Comparison of ENCODE assay signal across 19 cellular contexts in the genomic region with DNA sequence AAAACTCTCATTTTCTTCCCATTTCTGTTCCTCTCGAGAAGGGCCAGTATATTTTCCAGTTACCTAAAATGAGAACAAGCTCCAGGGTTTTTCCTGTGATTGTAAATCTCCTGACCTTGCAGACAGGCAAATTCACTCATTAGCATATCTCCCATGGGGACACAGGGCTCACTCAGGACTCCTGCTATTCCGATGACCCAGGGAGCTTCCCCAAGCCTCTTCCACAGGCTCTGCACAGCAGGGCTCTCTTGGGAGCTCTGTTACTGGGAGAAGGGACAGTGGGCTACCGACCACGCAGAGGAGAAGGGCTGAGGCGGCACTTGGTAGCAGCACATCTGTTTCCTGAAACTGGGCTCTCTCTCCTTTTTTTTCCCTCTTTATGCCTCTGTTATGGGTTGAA.
DNase-seq lines count a peak whose midpoint lies in the region; ATAC-seq and TF ChIP-seq lines count a peak whose summit lies in the region.
"Had no signal": no experiment of that assay in that cellular context is flagged by ENCODE, and none has a peak within 500 bp of the region (broad histone marks: within the 10 kb centered on the region; RNA-seq: fewer than 3 reads in every experiment).

No MANE protein-coding gene starts in this region.

- no peaks in the 10 kb centered on the region for H3K36me3 ChIP-seq in BE2C
- no peaks in the 10 kb centered on the region for H3K36me3 ChIP-seq in HEK293 (ENCODE audit: control insufficient read depth in 2 of 2, insufficient read depth in 1 of 2, low read length in 2 of 2)
- H3K36me3 ChIP-seq in neural progenitor cell = no peaks in the 10 kb centered on the region

- peaks cover 11% of the 10 kb centered on the region for H3K9me3 Mint-ChIP-seq in WTC11
- no peaks in the 10 kb centered on the region for H3K9me3 Mint-ChIP-seq in neural progenitor cell
- H3K9me3 Mint-ChIP-seq: CD4-positive, alpha-beta T cell had no signal

- H3K36me3 Mint-ChIP-seq in WTC11 (no peaks in the 10 kb centered on the region), neural progenitor cell (no peaks in the 10 kb centered on the region)
- H3K36me3 Mint-ChIP-seq: CD14-positive monocyte; CD8-positive, alpha-beta memory T cell had no signal

- H3K4me1 Mint-ChIP-seq in WTC11 = peaks cover 41% of the 10 kb centered on the region
- H3K4me1 Mint-ChIP-seq in neural progenitor cell = peaks cover 4% of the 10 kb centered on the region
- H3K4me1 Mint-ChIP-seq: B cell; CD14-positive monocyte; CD8-positive, alpha-beta memory T cell had no signal

- CTCF ChIA-PET in HEK293 (lab: Yijun Ruan, JAX) = interaction anchor here (0.7 kb wide), 1 partner anchor 221 kb away, joined by 4 read pairs; no protein-coding TSS in a partner anchor
- CTCF ChIA-PET in WTC11 (lab: Charles Lee) = interaction anchor here (0.5 to 1.1 kb wide), 3 partner anchors 27 to 275 kb away, joined by 3 read pairs; no protein-coding TSS in a partner anchor

- H3K79me2 ChIP-seq in neural progenitor cell (ENCODE audit: low read depth) = no peaks in the 10 kb centered on the region

- H3K27me3 ChIP-seq in BE2C (no peaks in the 10 kb centered on the region), neural progenitor cell (no peaks in the 10 kb centered on the region)
- H3K27me3 ChIP-seq: BLaER1 treated with 17β-estradiol and CSF1 and Interleukin-3, amounts not matched to agents 10 nM and 100 nM had no signal

- H3K4me3 ChIP-seq in BE2C (ENCODE audit: low read depth, low read length) = no peak overlapping the region
- H3K4me3 ChIP-seq in HEK293 (ENCODE audit: low read depth, low read length) = no peak overlapping the region
- no peak overlapping the region for H3K4me3 ChIP-seq in neural progenitor cell
- H3K4me3 ChIP-seq: BLaER1 treated with 17β-estradiol and CSF1 and Interleukin-3, amounts not matched to agents 10 nM and 100 nM had no signal

- POLR2A ChIA-PET in HEK293 (lab: Yijun Ruan, JAX) (no interaction called here), WTC11 (lab: Charles Lee) (no interaction called here)

- H3K4me1 ChIP-seq in BE2C (peaks cover 10% of the 10 kb centered on the region), HEK293 (ENCODE audit: control insufficient read depth, insufficient read depth, low read length) (no peaks in the 10 kb centered on the region), neural progenitor cell (peaks cover 6% of the 10 kb centered on the region)

- H3K4me3 Mint-ChIP-seq in WTC11 = no peak overlapping the region
- H3K4me3 Mint-ChIP-seq in neural progenitor cell = no peak overlapping the region
- H3K4me3 Mint-ChIP-seq: B cell; CD14-positive monocyte; CD4-positive, alpha-beta T cell; CD8-positive, alpha-beta memory T cell had no signal

- H3K4me2 ChIP-seq in neural progenitor cell = no peak overlapping the region

- H3F3A ChIP-seq in neural progenitor cell (ENCODE audit: low read depth) = no peaks in the 10 kb centered on the region

- no peak overlapping the region for H3K9ac ChIP-seq in neural progenitor cell
- H3K9ac ChIP-seq: BLaER1 treated with 17β-estradiol and CSF1 and Interleukin-3, amounts not matched to agents 10 nM and 100 nM had no signal

- H3K27me3 Mint-ChIP-seq in WTC11 (ENCODE audit: low read depth) = no peaks in the 10 kb centered on the region
- H3K27me3 Mint-ChIP-seq in neural progenitor cell (ENCODE audit: insufficient read depth, low read depth) = peaks cover 4% of the 10 kb centered on the region
- H3K27me3 Mint-ChIP-seq: B cell; CD4-positive, alpha-beta T cell had no signal

- no peak overlapping the region for H2AFZ ChIP-seq in neural progenitor cell (replicated peaks)

- TF ChIP-seq CTCF in BE2C (IDR thresholded peaks at IDR 0.05; ENCODE audit: low read depth, low read length) (no peak), HEK293 (tag by site-specific recombination; IDR thresholded peaks at IDR 0.05) (no peak), WTC11 (IDR thresholded peaks at IDR 0.05) (no peak), neural progenitor cell (IDR thresholded peaks at IDR 0.05) (no peak)

- H4K20me1 ChIP-seq in neural progenitor cell (ENCODE audit: low read depth) = no peaks in the 10 kb centered on the region
- H4K20me1 ChIP-seq: BLaER1 treated with 17β-estradiol and CSF1 and Interleukin-3, amounts not matched to agents 10 nM and 100 nM had no signal

- H3K27ac Mint-ChIP-seq in WTC11 = no peak overlapping the region
- no peak overlapping the region for H3K27ac Mint-ChIP-seq in neural progenitor cell
- H3K27ac Mint-ChIP-seq: B cell; CD4-positive, alpha-beta T cell had no signal

- H3K9me3 ChIP-seq in BE2C (no peaks in the 10 kb centered on the region), HEK293 (ENCODE audit: control insufficient read depth, insufficient read depth, low read depth, low read length) (no peaks in the 10 kb centered on the region), neural progenitor cell (ENCODE audit: low read depth) (no peaks in the 10 kb centered on the region)
- H3K9me3 ChIP-seq: BLaER1 treated with 17β-estradiol and CSF1 and Interleukin-3, amounts not matched to agents 10 nM and 100 nM had no signal

- H3K27ac ChIP-seq in HEK293 (ENCODE audit: extremely low read depth, low read depth, low read length) = no peak overlapping the region
- H3K27ac ChIP-seq in neural progenitor cell = no peak overlapping the region
- H3K27ac ChIP-seq: 22Rv1; BLaER1 treated with 17β-estradiol and CSF1 and Interleukin-3, amounts not matched to agents 10 nM and 100 nM had no signal

- ATAC-seq in WTC11 = no peak
- no peak for ATAC-seq in GM21447 (IDR thresholded peaks at IDR 0.05; ENCODE audit: unreplicated experiment)

- in situ Hi-C loops in G401 (cut with HindIII; ENCODE audit: low sequenced_read_pairs) = no loop called here

- DNase-seq in BE2C (peak; percentile 36), WTC11 (ENCODE audit: low spot score) (no peak), iPS-NIHi7 (ENCODE audit: extremely low spot score) (peak; percentile 30), neural progenitor cell (ENCODE audit: low spot score) (no peak), RKO (ENCODE audit: low spot score) (no peak), G401 (ENCODE audit: low spot score) (no peak)
- DNase-seq: Calu3; CD4-positive, alpha-beta T cell; DMS53; DMS79 treated with DMSO at 0.1 percent for 48 hours; GOT3; HCEC 1CT had no signal

TF ChIP-seq in HEK293, 187 proteins besides CTCF, POLR2A, EP300 and RAD21 (continues in another document):
- TF ChIP-seq, protein P1, sequence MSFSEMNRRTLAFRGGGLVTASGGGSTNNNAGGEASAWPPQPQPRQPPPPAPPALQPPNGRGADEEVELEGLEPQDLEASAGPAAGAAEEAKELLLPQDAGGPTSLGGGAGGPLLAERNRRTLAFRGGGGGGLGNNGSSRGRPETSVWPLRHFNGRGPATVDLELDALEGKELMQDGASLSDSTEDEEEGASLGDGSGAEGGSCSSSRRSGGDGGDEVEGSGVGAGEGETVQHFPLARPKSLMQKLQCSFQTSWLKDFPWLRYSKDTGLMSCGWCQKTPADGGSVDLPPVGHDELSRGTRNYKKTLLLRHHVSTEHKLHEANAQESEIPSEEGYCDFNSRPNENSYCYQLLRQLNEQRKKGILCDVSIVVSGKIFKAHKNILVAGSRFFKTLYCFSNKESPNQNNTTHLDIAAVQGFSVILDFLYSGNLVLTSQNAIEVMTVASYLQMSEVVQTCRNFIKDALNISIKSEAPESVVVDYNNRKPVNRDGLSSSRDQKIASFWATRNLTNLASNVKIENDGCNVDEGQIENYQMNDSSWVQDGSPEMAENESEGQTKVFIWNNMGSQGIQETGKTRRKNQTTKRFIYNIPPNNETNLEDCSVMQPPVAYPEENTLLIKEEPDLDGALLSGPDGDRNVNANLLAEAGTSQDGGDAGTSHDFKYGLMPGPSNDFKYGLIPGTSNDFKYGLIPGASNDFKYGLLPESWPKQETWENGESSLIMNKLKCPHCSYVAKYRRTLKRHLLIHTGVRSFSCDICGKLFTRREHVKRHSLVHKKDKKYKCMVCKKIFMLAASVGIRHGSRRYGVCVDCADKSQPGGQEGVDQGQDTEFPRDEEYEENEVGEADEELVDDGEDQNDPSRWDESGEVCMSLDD (tag by site-specific recombination; IDR thresholded peaks at IDR 0.05) = no peak
- TF ChIP-seq ZIC2 (tag by site-specific recombination; IDR thresholded peaks at IDR 0.05) = peak; percentile 68; the same call in 1 of the 2 replicates

TF ChIP-seq in WTC11, 78 proteins besides CTCF, POLR2A, EP300 and RAD21:
- TF ChIP-seq IRF2 (CRISPR knock-in tag; IDR thresholded peaks at IDR 0.05; ENCODE audit: borderline replicate concordance, low read depth) (no peak), ZNF423 (CRISPR knock-in tag; IDR thresholded peaks at IDR 0.05) (peak; percentile 70)

Comparison
In these comparisons a context has a peak if more than half of its experiments do, and no peak if none do; other contexts are left out.
1. DNase-seq: peak in BE2C (single experiment) and iPS-NIHi7 (single experiment); none in WTC11 (single experiment), neural progenitor cell (single experiment), RKO (single experiment) and G401 (single experiment).